ENCODE assay signal across 9 cellular contexts in the genomic region with DNA sequence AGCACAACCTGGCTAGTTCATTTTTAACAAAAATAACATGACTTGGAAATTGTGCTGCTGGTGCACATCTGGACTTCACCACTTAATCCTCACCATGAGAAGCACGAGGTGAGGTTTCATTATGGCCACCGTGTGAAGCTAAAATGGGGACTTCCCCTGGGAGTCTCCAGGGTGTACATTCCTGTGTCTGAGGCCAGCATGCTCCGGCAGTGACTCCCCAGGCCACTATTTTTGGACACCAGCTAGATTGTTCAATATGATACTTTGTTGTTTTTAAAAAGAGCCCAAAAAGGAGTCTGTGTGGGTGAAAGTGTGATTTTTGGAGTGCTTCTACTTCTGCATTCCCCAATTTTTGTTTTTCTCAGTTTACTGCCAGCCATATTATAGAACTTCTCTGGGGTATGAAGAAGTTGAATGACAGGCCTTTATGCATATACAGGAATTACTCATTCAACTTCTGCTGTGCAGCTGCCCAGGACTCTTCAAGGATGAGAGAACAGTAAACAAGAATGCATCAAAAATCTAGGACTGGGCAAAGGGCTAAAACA. TPM values are rescaled to one million over a fixed set of nuclear protein-coding genes. Genes with fewer than 3 reads are reported as not detected.
DNase-seq lines count a peak whose midpoint lies in the region; ATAC-seq and TF ChIP-seq lines count a peak whose summit lies in the region.
"Had no signal": no experiment of that assay in that cellular context is flagged by ENCODE, and none has a peak within 500 bp of the region (broad histone marks: within the 10 kb centered on the region; RNA-seq: fewer than 3 reads in every experiment).

No MANE protein-coding gene starts in this region.

- H3K27ac ChIP-seq in smooth muscle cell (ENCODE audit: low read depth) = peak overlapping the region; percentile 85
- H3K27ac ChIP-seq in thyroid gland = no peak overlapping the region

- no peaks in the 10 kb centered on the region for H4K20me1 ChIP-seq in smooth muscle cell (ENCODE audit: low read depth)

- H3K9me3 ChIP-seq in smooth muscle cell (replicated peaks; ENCODE audit: low read depth) (no peaks in the 10 kb centered on the region), thyroid gland (no peaks in the 10 kb centered on the region)

- TF ChIP-seq POLR2A in NB4 (IDR thresholded peaks at IDR 0.05; ENCODE audit: extremely low read depth, insufficient read length) (no peak), thyroid gland (IDR thresholded peaks at IDR 0.05) (no peak)

- H3K27ac Mint-ChIP-seq in type B pancreatic cell = no peak overlapping the region

- H3K9me3 Mint-ChIP-seq in type B pancreatic cell = no peaks in the 10 kb centered on the region

- no peak overlapping the region for H3K4me3 Mint-ChIP-seq in type B pancreatic cell

- H3K4me1 Mint-ChIP-seq in type B pancreatic cell (ENCODE audit: unreplicated experiment) = no peaks in the 10 kb centered on the region

- H3K27me3 ChIP-seq in smooth muscle cell (ENCODE audit: low read depth) (no peaks in the 10 kb centered on the region), thyroid gland (no peaks in the 10 kb centered on the region)

- H3K79me2 ChIP-seq in smooth muscle cell (ENCODE audit: low read depth) = no peaks in the 10 kb centered on the region

- no peak for TF ChIP-seq CTCF in NB4 (IDR thresholded peaks at IDR 0.05; ENCODE audit: low read depth, low read length)
- no peak for TF ChIP-seq CTCF in smooth muscle cell (IDR thresholded peaks at IDR 0.05; ENCODE audit: borderline replicate concordance, insufficient read depth, poor library complexity, severe bottlenecking)
- TF ChIP-seq CTCF in thyroid gland (IDR thresholded peaks at IDR 0.05) = no peak
- no peak for TF ChIP-seq CTCF in type B pancreatic cell (conservative IDR thresholded peaks at IDR 0.05)

- 22% methylated on average over 3 of the region's 3 CpGs for WGBS in smooth muscle cell (ENCODE audit: low lambda C conversion rate)
- WGBS in thyroid gland, 2 donors = 7 to 24% methylated on average over 3 of the region's 3 CpGs

- ATAC-seq in GM18868 (IDR thresholded peaks at IDR 0.05; ENCODE audit: unreplicated experiment) = peak; percentile 95
- peak; percentile 94 for ATAC-seq in HG02610 (IDR thresholded peaks at IDR 0.05; ENCODE audit: unreplicated experiment)

- H3K4me3 ChIP-seq in NB4 (ENCODE audit: low read depth, low read length) = no peak overlapping the region
- no peak overlapping the region for H3K4me3 ChIP-seq in smooth muscle cell
- no peak overlapping the region for H3K4me3 ChIP-seq in thyroid gland (replicated peaks in 1 of 3)

- H3K9ac ChIP-seq in smooth muscle cell (ENCODE audit: low read depth) = peak overlapping the region; percentile 15

- peak; percentile 18 for DNase-seq in NB4 (ENCODE audit: low read depth)
- DNase-seq in smooth muscle cell (lab: John Stamatoyannopoulos, UW; ENCODE audit: unreplicated experiment) = no peak
- no peak for DNase-seq in DMS 273 (lab: John Stamatoyannopoulos, UW; ENCODE audit: unreplicated experiment)
- no peak for DNase-seq in NCI-H748 (lab: John Stamatoyannopoulos, UW; ENCODE audit: unreplicated experiment)
- no peak for DNase-seq in thyroid gland
- DNase-seq in type B pancreatic cell (ENCODE audit: extremely low spot score, unreplicated experiment) = no peak

- peaks cover 3% of the 10 kb centered on the region for H3F3A ChIP-seq in smooth muscle cell (ENCODE audit: low read depth)

- peak overlapping the region; percentile 16 for H3K4me2 ChIP-seq in smooth muscle cell

- H2AFZ ChIP-seq in smooth muscle cell (ENCODE audit: low read depth) = no peak overlapping the region

- peaks cover under 1% of the 10 kb centered on the region for H3K27me3 Mint-ChIP-seq in type B pancreatic cell

- H3K36me3 ChIP-seq in smooth muscle cell (ENCODE audit: low read depth) (no peaks in the 10 kb centered on the region), thyroid gland (no peaks in the 10 kb centered on the region)

- no peaks in the 10 kb centered on the region for H3K36me3 Mint-ChIP-seq in type B pancreatic cell

- H3K4me1 ChIP-seq in smooth muscle cell (ENCODE audit: low read depth) (no peaks in the 10 kb centered on the region), thyroid gland (no peaks in the 10 kb centered on the region)

- intact Hi-C loops in thyroid gland (cut with DNase I) = no loop called here

RNA-seq across cellular contexts. Expression of a gene that starts 16.9 kb away (rescaled TPM):
- total RNA-seq in smooth muscle cell (not detected in 2 replicates), thyroid gland (not detected), type B pancreatic cell (ENCODE audit: low replicate concordance) (0.21 TPM in 1 of 2 replicates, not detected in the other)
- polyA plus RNA-seq in smooth muscle cell = not detected in 2 replicates
- polyA plus RNA-seq: esophagus had no signal

RNA-seq across cellular contexts. Expression of a gene that starts 33.1 kb away (rescaled TPM):
- total RNA-seq in smooth muscle cell (96.5 and 120 TPM in 2 replicates), thyroid gland (100 to 1,000 TPM in 1 of 4 donors, 10 to 100 TPM in 2, 1 to 10 TPM in 1; 9.4 to 116 (median 36.9) TPM), type B pancreatic cell (ENCODE audit: low replicate concordance) (1.4 and 11.5 TPM in 2 replicates)
- 33.5 and 92.4 TPM in 2 replicates for polyA plus RNA-seq in smooth muscle cell
